Comparison of ENCODE assay signal across 37 cellular contexts in genomic region chr1:178918328-178918727, GRCh38. TPM values are rescaled to one million over a fixed set of nuclear protein-coding genes. Genes with fewer than 3 reads are reported as not detected.
"Had no signal": no experiment of that assay in that cellular context is flagged by ENCODE, and none has a peak within 500 bp of the region (broad histone marks: within the 10 kb centered on the region; RNA-seq: fewer than 3 reads in every experiment).

No MANE protein-coding gene starts in this region.

- H3K27ac ChIP-seq: brain microvascular endothelial cell, Peyer's patch, SJSA1 had no signal

- H3K4me3 Mint-ChIP-seq: activated CD4-positive, alpha-beta memory T cell treated with anti-CD3 and anti-CD28 coated beads, Interleukin-2, amount 10 ng/mL, durations not matched to agents 7 days and 5 days; activated CD8-positive, alpha-beta memory T cell treated with anti-CD3 and anti-CD28 coated beads, Interleukin-2, amount 10 ng/mL, durations not matched to agents 7 days and 5 days; activated naive CD4-positive, alpha-beta T cell treated with anti-CD3 and anti-CD28 coated beads, Interleukin-2, amount 10 ng/mL, durations not matched to agents 7 days and 5 days; activated naive CD8-positive, alpha-beta T cell; activated naive CD8-positive, alpha-beta T cell treated with anti-CD3 and anti-CD28 coated beads, Interleukin-2, amount 50 U/mL, for 24 hours had no signal

- H3K9me3 ChIP-seq: Peyer's patch, SJSA1 had no signal

- DNase-seq: activated CD4-positive, alpha-beta memory T cell treated with anti-CD3 and anti-CD28 coated beads, Interleukin-2, amount 10 ng/mL, durations not matched to agents 7 days and 5 days; activated CD4-positive, alpha-beta T cell treated with anti-CD3 and anti-CD28 coated beads for 1 hour; activated CD4-positive, alpha-beta T cell treated with anti-CD3 and anti-CD28 coated beads for 48 hours; activated CD4-positive, CD25-positive, alpha-beta regulatory T cell; activated CD8-positive, alpha-beta memory T cell treated with anti-CD3 and anti-CD28 coated beads for 24 hours; activated CD8-positive, alpha-beta memory T cell treated with anti-CD3 and anti-CD28 coated beads, Interleukin-2, amount 10 ng/mL, durations not matched to agents 7 days and 5 days; activated CD8-positive, alpha-beta memory T cell treated with anti-CD3 and anti-CD28 coated beads, Interleukin-2, amount 50 U/mL, for 48 hours; activated effector memory CD4-positive, alpha-beta T cell treated with Interleukin-2 at 50 U/mL for 16 hours; activated naive CD4-positive, alpha-beta T cell treated with anti-CD3 and anti-CD28 coated beads, Interleukin-2, amount 10 ng/mL, durations not matched to agents 7 days and 5 days; activated naive CD8-positive, alpha-beta T cell treated with anti-CD3 and anti-CD28 coated beads, Interleukin-2, amount 50 U/mL, for 24 hours; activated T-cell treated with anti-CD3 and anti-CD28 coated beads, Interleukin-2, amount 50 U/mL, for 48 hours; aorta; brain microvascular endothelial cell; central memory CD4-positive, alpha-beta T cell; Kasumi-1; KG1; MG63; MV-4-11; NCI-H1092; NCI-H1436 treated with DMSO at 0.1 percent for 48 hours; NCI-H1694 treated with DMSO at 0.1 percent for 48 hours; NCI-H2029; NCI-H510A; NCI-H526; NCI-H748 treated with DMSO at 0.1 percent for 48 hours; NK-92 treated with Interleukin-12 subunit alpha and Interleukin-12 subunit beta, amount 100 ng/mL, for 24 hours; PC-3; Peyer's patch; RPMI8226; SHP77 treated with DMSO at 0.1 percent for 48 hours; SW 1271; T-helper 1 cell; T-helper 2 cell; T-helper 9 cell had no signal

- H3K27ac Mint-ChIP-seq: activated CD4-positive, alpha-beta memory T cell treated with anti-CD3 and anti-CD28 coated beads, Interleukin-2, amount 10 ng/mL, durations not matched to agents 7 days and 5 days; activated CD8-positive, alpha-beta memory T cell treated with anti-CD3 and anti-CD28 coated beads, Interleukin-2, amount 10 ng/mL, durations not matched to agents 7 days and 5 days; activated naive CD4-positive, alpha-beta T cell treated with anti-CD3 and anti-CD28 coated beads, Interleukin-2, amount 10 ng/mL, durations not matched to agents 7 days and 5 days; activated naive CD8-positive, alpha-beta T cell; activated naive CD8-positive, alpha-beta T cell treated with anti-CD3 and anti-CD28 coated beads, Interleukin-2, amount 50 U/mL, for 24 hours had no signal

- H3K4me3 ChIP-seq: MG63, Peyer's patch, SJSA1 had no signal

- H3K36me3 ChIP-seq: SJSA1 had no signal

- H3K4me1 ChIP-seq: Peyer's patch, SJSA1 had no signal

- H3K4me1 Mint-ChIP-seq: activated CD4-positive, alpha-beta memory T cell treated with anti-CD3 and anti-CD28 coated beads, Interleukin-2, amount 10 ng/mL, durations not matched to agents 7 days and 5 days; activated CD8-positive, alpha-beta memory T cell treated with anti-CD3 and anti-CD28 coated beads, Interleukin-2, amount 10 ng/mL, durations not matched to agents 7 days and 5 days; activated naive CD8-positive, alpha-beta T cell treated with anti-CD3 and anti-CD28 coated beads, Interleukin-2, amount 50 U/mL, for 24 hours had no signal

- H3K27me3 ChIP-seq: brain microvascular endothelial cell, MG63, Peyer's patch, SJSA1 had no signal

- H3K36me3 Mint-ChIP-seq: activated CD8-positive, alpha-beta memory T cell treated with anti-CD3 and anti-CD28 coated beads, Interleukin-2, amount 10 ng/mL, durations not matched to agents 7 days and 5 days had no signal

- H3K27me3 Mint-ChIP-seq: activated naive CD4-positive, alpha-beta T cell treated with anti-CD3 and anti-CD28 coated beads, Interleukin-2, amount 10 ng/mL, durations not matched to agents 7 days and 5 days; activated naive CD8-positive, alpha-beta T cell; activated naive CD8-positive, alpha-beta T cell treated with anti-CD3 and anti-CD28 coated beads, Interleukin-2, amount 50 U/mL, for 24 hours had no signal

- ATAC-seq: activated CD8-positive, alpha-beta memory T cell treated with anti-CD3 and anti-CD28 coated beads, Interleukin-2, amount 10 ng/mL, durations not matched to agents 7 days and 5 days; activated naive CD8-positive, alpha-beta T cell treated with anti-CD3 and anti-CD28 coated beads, Interleukin-2, amount 50 U/mL, for 24 hours; PC-3; SK-N-SH treated with all-trans-retinoic acid at 6 μM for 48 hours had no signal

- H3K9me3 Mint-ChIP-seq: activated CD4-positive, alpha-beta memory T cell treated with anti-CD3 and anti-CD28 coated beads, Interleukin-2, amount 10 ng/mL, durations not matched to agents 7 days and 5 days; activated naive CD4-positive, alpha-beta T cell treated with anti-CD3 and anti-CD28 coated beads, Interleukin-2, amount 10 ng/mL, durations not matched to agents 7 days and 5 days; activated naive CD8-positive, alpha-beta T cell treated with anti-CD3 and anti-CD28 coated beads, Interleukin-2, amount 50 U/mL, for 24 hours had no signal

RNA-seq across cellular contexts. Expression of gene ANGPTL1, which starts 47.5 kb away (rescaled TPM):
- total RNA-seq: activated CD4-positive, alpha-beta memory T cell treated with anti-CD3 and anti-CD28 coated beads, Interleukin-2, amount 10 ng/mL, durations not matched to agents 7 days and 5 days; activated CD8-positive, alpha-beta memory T cell treated with anti-CD3 and anti-CD28 coated beads, Interleukin-2, amount 10 ng/mL, durations not matched to agents 7 days and 5 days; PC-3 had no signal
